ENCODE assay signal across 9 cellular contexts in the genomic region with DNA sequence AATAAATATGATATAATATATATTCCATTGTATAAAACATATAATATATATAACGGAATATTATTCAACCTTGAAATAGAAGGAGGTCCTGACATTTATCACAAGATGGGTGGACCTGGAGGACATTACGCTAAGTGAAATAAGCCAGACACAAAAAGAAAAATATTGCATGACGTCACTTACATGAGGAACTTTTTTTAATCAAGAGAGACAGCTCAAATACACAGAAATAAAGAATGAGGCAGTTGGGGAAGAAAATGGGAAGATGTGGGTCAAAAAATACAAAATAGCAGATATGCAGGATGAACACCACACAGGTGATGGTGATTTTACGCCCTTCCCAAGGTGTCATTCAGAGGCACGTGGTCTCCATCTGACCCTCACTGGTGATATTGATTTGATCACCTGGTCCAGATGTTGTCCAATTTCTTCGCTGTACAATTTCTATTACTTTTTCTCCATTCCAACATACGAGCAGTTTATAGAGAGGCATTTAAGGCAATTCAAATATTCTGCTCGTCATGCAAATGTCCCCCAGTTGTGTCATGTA. TPM values are rescaled to one million over a fixed set of nuclear protein-coding genes. Genes with fewer than 3 reads are reported as not detected.
DNase-seq lines count a peak whose midpoint lies in the region; ATAC-seq and TF ChIP-seq lines count a peak whose summit lies in the region.
"Had no signal": no experiment of that assay in that cellular context is flagged by ENCODE, and none has a peak within 500 bp of the region (broad histone marks: within the 10 kb centered on the region; RNA-seq: fewer than 3 reads in every experiment).

No MANE protein-coding gene starts in this region.

- 40% methylated on average over 8 of the region's 8 CpGs for WGBS in hepatocyte (ENCODE audit: low lambda C conversion rate, missing lambda C conversion rate)

- no peaks in the 10 kb centered on the region for H3K9me2 ChIP-seq in hepatocyte (replicated peaks; ENCODE audit: insufficient read depth)

- H3K4me3 Mint-ChIP-seq in activated CD8-positive, alpha-beta T cell treated with anti-CD3 and anti-CD28 coated beads, Interleukin-2, amount 10 ng/mL, durations not matched to agents 7 days and 5 days: peak overlapping the region; percentile 96
- peak overlapping the region; percentile 98 for H3K4me3 Mint-ChIP-seq in stimulated activated memory B cell treated with anti-CD40 and anti-IgM and Interleukin-4, amounts not matched to agents 10 μg/mL and 1 μg/mL and 100 μg/mL, for 72 hours

- no peaks in the 10 kb centered on the region for H3K36me3 ChIP-seq in hepatocyte (replicated peaks; ENCODE audit: insufficient read depth, low read depth)

- peaks cover 44% of the 10 kb centered on the region for H3K79me2 ChIP-seq in hepatocyte

- H3K27ac Mint-ChIP-seq in activated CD8-positive, alpha-beta T cell treated with anti-CD3 and anti-CD28 coated beads, Interleukin-2, amount 10 ng/mL, durations not matched to agents 7 days and 5 days: peak overlapping the region; percentile 98
- peak overlapping the region; percentile 98 for H3K27ac Mint-ChIP-seq in stimulated activated memory B cell treated with anti-CD40 and anti-IgM and Interleukin-4, amounts not matched to agents 10 μg/mL and 1 μg/mL and 100 μg/mL, for 72 hours

- peak; percentile 5 for ATAC-seq in HG02970 (IDR thresholded peaks at IDR 0.05; ENCODE audit: low FRiP score, unreplicated experiment)
- ATAC-seq in activated CD8-positive, alpha-beta T cell treated with anti-CD3 and anti-CD28 coated beads, Interleukin-2, amount 10 ng/mL, durations not matched to agents 7 days and 5 days: peak; percentile 12
- ATAC-seq in stimulated activated memory B cell treated with anti-CD40 and anti-IgM and Interleukin-4, amounts not matched to agents 10 μg/mL and 1 μg/mL and 100 μg/mL, for 72 hours: no peak

- H2AFZ ChIP-seq in hepatocyte: peak overlapping the region; percentile 93

- TF ChIP-seq CTCF in hepatocyte (IDR thresholded peaks at IDR 0.05; ENCODE audit: poor library complexity): no peak

- peak overlapping the region; percentile 78 for H3K4me2 ChIP-seq in hepatocyte

- no peak for DNase-seq in activated CD8-positive, alpha-beta T cell treated with anti-CD3 and anti-CD28 coated beads, Interleukin-2, amount 10 ng/mL, durations not matched to agents 7 days and 5 days
- DNase-seq in hepatocyte (ENCODE audit: low spot score) (no peak), germinal center (ENCODE audit: low spot score) (no peak), posterior vena cava (ENCODE audit: low spot score) (no peak), Ammon's horn (ENCODE audit: low spot score) (no peak)

- H3K27me3 ChIP-seq in hepatocyte: no peaks in the 10 kb centered on the region

- intact Hi-C loops in posterior vena cava (cut with DNase I): no loop called here

- CTCF ChIA-PET in activated CD8-positive, alpha-beta T cell treated with anti-CD3 and anti-CD28 coated beads, Interleukin-2, amount 10 ng/mL, durations not matched to agents 7 days and 5 days (lab: Charles Lee): interaction anchor here (1.3 kb wide), 1 partner anchor 66 kb away, joined by 4 read pairs; no protein-coding TSS in a partner anchor

- no peak overlapping the region for H3K27ac ChIP-seq in hepatocyte

- peaks cover 8% of the 10 kb centered on the region for H3K9me3 ChIP-seq in hepatocyte (ENCODE audit: low read depth)

- H4K20me1 ChIP-seq in hepatocyte (ENCODE audit: insufficient read depth, poor library complexity, severe bottlenecking): peaks cover 4% of the 10 kb centered on the region

- peak overlapping the region; percentile 82 for H3K4me3 ChIP-seq in GM08714 (ENCODE audit: low read length)
- H3K4me3 ChIP-seq in hepatocyte: peak overlapping the region; percentile 52

- H3K4me1 ChIP-seq in hepatocyte (ENCODE audit: insufficient read depth): no peaks in the 10 kb centered on the region

- POLR2A ChIA-PET in activated CD8-positive, alpha-beta T cell treated with anti-CD3 and anti-CD28 coated beads, Interleukin-2, amount 10 ng/mL, durations not matched to agents 7 days and 5 days (lab: Charles Lee): interaction anchor here (1.1 kb wide), 1 partner anchor 684 kb away, joined by 3 read pairs; no protein-coding TSS in a partner anchor

- no peaks in the 10 kb centered on the region for H3K27me3 Mint-ChIP-seq in activated CD8-positive, alpha-beta T cell treated with anti-CD3 and anti-CD28 coated beads, Interleukin-2, amount 10 ng/mL, durations not matched to agents 7 days and 5 days (ENCODE audit: low read depth)
- H3K27me3 Mint-ChIP-seq in stimulated activated memory B cell treated with anti-CD40 and anti-IgM and Interleukin-4, amounts not matched to agents 10 μg/mL and 1 μg/mL and 100 μg/mL, for 72 hours: no peaks in the 10 kb centered on the region

- H3K9me3 Mint-ChIP-seq in activated CD8-positive, alpha-beta T cell treated with anti-CD3 and anti-CD28 coated beads, Interleukin-2, amount 10 ng/mL, durations not matched to agents 7 days and 5 days (ENCODE audit: insufficient read depth): peaks cover 18% of the 10 kb centered on the region
- H3K9me3 Mint-ChIP-seq in stimulated activated memory B cell treated with anti-CD40 and anti-IgM and Interleukin-4, amounts not matched to agents 10 μg/mL and 1 μg/mL and 100 μg/mL, for 72 hours: peaks cover 3% of the 10 kb centered on the region

- H3K4me1 Mint-ChIP-seq in activated CD8-positive, alpha-beta T cell treated with anti-CD3 and anti-CD28 coated beads, Interleukin-2, amount 10 ng/mL, durations not matched to agents 7 days and 5 days (ENCODE audit: low read depth): peaks cover 42% of the 10 kb centered on the region
- H3K4me1 Mint-ChIP-seq in stimulated activated memory B cell treated with anti-CD40 and anti-IgM and Interleukin-4, amounts not matched to agents 10 μg/mL and 1 μg/mL and 100 μg/mL, for 72 hours: peaks cover 39% of the 10 kb centered on the region

- peaks cover 38% of the 10 kb centered on the region for H3K36me3 Mint-ChIP-seq in activated CD8-positive, alpha-beta T cell treated with anti-CD3 and anti-CD28 coated beads, Interleukin-2, amount 10 ng/mL, durations not matched to agents 7 days and 5 days (ENCODE audit: low read depth)
- H3K36me3 Mint-ChIP-seq in stimulated activated memory B cell treated with anti-CD40 and anti-IgM and Interleukin-4, amounts not matched to agents 10 μg/mL and 1 μg/mL and 100 μg/mL, for 72 hours: peaks cover 29% of the 10 kb centered on the region

RNA-seq across cellular contexts. Expression of gene ZNF317, which starts 0.5 kb away (rescaled TPM):
- 10 to 100 TPM; 37.1 to 41.3 TPM for total RNA-seq in activated CD8-positive, alpha-beta T cell treated with anti-CD3 and anti-CD28 coated beads, Interleukin-2, amount 10 ng/mL, durations not matched to agents 7 days and 5 days
- 14.6 and 26.6 TPM in 2 replicates for total RNA-seq in hepatocyte
- polyA plus RNA-seq in hepatocyte: 19.8 and 27.5 TPM in 2 replicates
- total RNA-seq in posterior vena cava: 10 to 100 TPM; 16.5 to 22.7 TPM

RNA-seq across cellular contexts. Expression of gene OR7G3, which starts 12.9 kb away (rescaled TPM):
- not detected for total RNA-seq in activated CD8-positive, alpha-beta T cell treated with anti-CD3 and anti-CD28 coated beads, Interleukin-2, amount 10 ng/mL, durations not matched to agents 7 days and 5 days
- total RNA-seq in hepatocyte (not detected in 2 replicates), posterior vena cava (not detected)
- not detected in 2 replicates for polyA plus RNA-seq in hepatocyte
- total RNA-seq: T-helper 2 cell treated with Interferon-gamma antibody and Interleukin-4, amounts not matched to agents 100 ng/mL and 5 ng/mL, for 36 hours had no signal

RNA-seq across cellular contexts. Expression of gene OR7G1, which starts 24.1 kb away (rescaled TPM):
- total RNA-seq in activated CD8-positive, alpha-beta T cell treated with anti-CD3 and anti-CD28 coated beads, Interleukin-2, amount 10 ng/mL, durations not matched to agents 7 days and 5 days: not detected
- total RNA-seq in hepatocyte (not detected in 2 replicates), posterior vena cava (not detected)
- not detected in 2 replicates for polyA plus RNA-seq in hepatocyte
- total RNA-seq: T-helper 2 cell treated with Interferon-gamma antibody and Interleukin-4, amounts not matched to agents 100 ng/mL and 5 ng/mL, for 36 hours had no signal

RNA-seq across cellular contexts. Expression of gene OR7G2, which starts 32.4 kb away (rescaled TPM):
- total RNA-seq in activated CD8-positive, alpha-beta T cell treated with anti-CD3 and anti-CD28 coated beads, Interleukin-2, amount 10 ng/mL, durations not matched to agents 7 days and 5 days: not detected
- not detected in 2 replicates for total RNA-seq in hepatocyte
- not detected in 2 replicates for polyA plus RNA-seq in hepatocyte
- not detected for total RNA-seq in posterior vena cava
- total RNA-seq: T-helper 2 cell treated with Interferon-gamma antibody and Interleukin-4, amounts not matched to agents 100 ng/mL and 5 ng/mL, for 36 hours had no signal

RNA-seq across cellular contexts. Expression of gene OR7D2, which starts 39.1 kb away (rescaled TPM):
- total RNA-seq in activated CD8-positive, alpha-beta T cell treated with anti-CD3 and anti-CD28 coated beads, Interleukin-2, amount 10 ng/mL, durations not matched to agents 7 days and 5 days: not detected
- total RNA-seq in hepatocyte (0.57 and 0.80 TPM in 2 replicates), posterior vena cava (not detected)
- polyA plus RNA-seq in hepatocyte: 0.17 and 0.34 TPM in 2 replicates
